Comparison of ENCODE assay signal across 19 cellular contexts in genomic region chr1:152026895-152027294, GRCh38. TPM values are rescaled to one million over a fixed set of nuclear protein-coding genes. Genes with fewer than 3 reads are reported as not detected.
DNase-seq lines count a peak whose midpoint lies in the region; ATAC-seq and TF ChIP-seq lines count a peak whose summit lies in the region.
"Had no signal": no experiment of that assay in that cellular context is flagged by ENCODE, and none has a peak within 500 bp of the region (broad histone marks: within the 10 kb centered on the region; RNA-seq: fewer than 3 reads in every experiment).

No MANE protein-coding gene starts in this region.

- H3K9me3 Mint-ChIP-seq in type B pancreatic cell: peaks cover 4% of the 10 kb centered on the region
- H3K9me3 Mint-ChIP-seq: CD8-positive, alpha-beta T cell; GM23338; HFFc6 had no signal

- no peak overlapping the region for H3K27ac Mint-ChIP-seq in type B pancreatic cell
- H3K27ac Mint-ChIP-seq: CD8-positive, alpha-beta T cell; GM23338; HFFc6 had no signal

- H3K9me3 ChIP-seq in RWPE2 (ENCODE audit: severe bottlenecking): no peaks in the 10 kb centered on the region
- H3K9me3 ChIP-seq in BE2C: no peaks in the 10 kb centered on the region
- H3K9me3 ChIP-seq: A549, Peyer's patch had no signal

- H3K27ac ChIP-seq in RWPE2 (ENCODE audit: poor library complexity, severe bottlenecking): peak overlapping the region; percentile 97
- H3K27ac ChIP-seq: A549, Peyer's patch had no signal

- no peak overlapping the region for H3K4me3 Mint-ChIP-seq in type B pancreatic cell
- H3K4me3 Mint-ChIP-seq: CD8-positive, alpha-beta T cell; GM23338; HFFc6 had no signal

- H3K4me1 Mint-ChIP-seq in type B pancreatic cell (ENCODE audit: unreplicated experiment): peaks cover 10% of the 10 kb centered on the region

- H3K27me3 Mint-ChIP-seq in type B pancreatic cell: peaks cover 4% of the 10 kb centered on the region

- H3K27me3 ChIP-seq in RWPE2 (ENCODE audit: insufficient read depth, poor library complexity, severe bottlenecking) (no peaks in the 10 kb centered on the region), BE2C (no peaks in the 10 kb centered on the region; the same call in none of the 2 replicates)
- H3K27me3 ChIP-seq: Peyer's patch had no signal

- H3K4me1 ChIP-seq in RWPE2 (ENCODE audit: insufficient read depth, poor library complexity, severe bottlenecking): peaks cover 51% of the 10 kb centered on the region
- H3K4me1 ChIP-seq in BE2C: no peaks in the 10 kb centered on the region; the same call in 1 of the 2 replicates
- H3K4me1 ChIP-seq: Peyer's patch had no signal

- ATAC-seq in RWPE2 (ENCODE audit: low read depth) (no peak), GM21737 (IDR thresholded peaks at IDR 0.05; ENCODE audit: unreplicated experiment) (no peak)
- ATAC-seq: A549; CD8-positive, alpha-beta T cell; GM23338 had no signal

- peaks cover 7% of the 10 kb centered on the region for H3K36me3 Mint-ChIP-seq in type B pancreatic cell

- H3K4me3 ChIP-seq in RWPE2 (ENCODE audit: severe bottlenecking): no peak overlapping the region
- no peak overlapping the region for H3K4me3 ChIP-seq in fibroblast of pulmonary artery (replicated peaks; ENCODE audit: low read depth, low read length)
- H3K4me3 ChIP-seq in BE2C (ENCODE audit: low read depth, low read length): no peak overlapping the region
- H3K4me3 ChIP-seq: A549, GM23338, Peyer's patch had no signal

- DNase-seq in A172 (ENCODE audit: low spot score): peak; percentile 57
- peak; percentile 74 for DNase-seq in ELR (ENCODE audit: low read depth)
- no peak for DNase-seq in RWPE2 (ENCODE audit: low spot score)
- DNase-seq in fibroblast of pulmonary artery (ENCODE audit: low read depth): peak; percentile 21
- no peak for DNase-seq in type B pancreatic cell (ENCODE audit: extremely low spot score, unreplicated experiment)
- no peak for DNase-seq in NCI-H146 treated with DMSO at 0.1 percent for 48 hours (lab: John Stamatoyannopoulos, UW; ENCODE audit: unreplicated experiment)
- DNase-seq in BE2C: no peak
- DNase-seq: CD8-positive, alpha-beta T cell; DMS79 treated with DMSO at 0.1 percent for 48 hours; HFFc6; NCI-H2029; NCI-H2171 treated with DMSO at 0.1 percent for 48 hours; NCI-H510A; NCI-H82; Peyer's patch; SHP77 treated with DMSO at 0.1 percent for 48 hours had no signal

- H3K36me3 ChIP-seq in RWPE2 (ENCODE audit: low read depth) (peaks cover 16% of the 10 kb centered on the region), BE2C (no peaks in the 10 kb centered on the region; the same call in 1 of the 2 replicates)

- TF ChIP-seq CTCF in RWPE2 (IDR thresholded peaks at IDR 0.05; ENCODE audit: poor library complexity, severe bottlenecking) (no peak), fibroblast of pulmonary artery (IDR thresholded peaks at IDR 0.05; ENCODE audit: low read length, missing control alignments) (no peak), type B pancreatic cell (conservative IDR thresholded peaks at IDR 0.05) (no peak), BE2C (IDR thresholded peaks at IDR 0.05; ENCODE audit: low read depth, low read length) (no peak)

RNA-seq across cellular contexts. Expression of gene S100A11, which starts 9.9 kb away (rescaled TPM):
- 517 and 658 TPM in 2 replicates for total RNA-seq in A172 (2014; rRNA removed; shearing (Covaris generic))
- 511 and 1,438 TPM in 2 replicates for total RNA-seq in type B pancreatic cell (ENCODE audit: low replicate concordance)
- 165 TPM for polyA plus RNA-seq in BE2C (2012; ENCODE audit: insufficient read depth, insufficient read length, low read depth)

RNA-seq across cellular contexts. Expression of gene S100A10, which starts 33.2 kb away (rescaled TPM):
- 760 and 801 TPM in 2 replicates for total RNA-seq in A172 (2014; rRNA removed; shearing (Covaris generic))
- total RNA-seq in type B pancreatic cell (ENCODE audit: low replicate concordance): 316 and 1,258 TPM in 2 replicates
- polyA plus RNA-seq in BE2C (2012; ENCODE audit: insufficient read depth, insufficient read length, low read depth): not detected

Comparison
In these comparisons a context has a peak if more than half of its experiments do, and no peak if none do; other contexts are left out.
1. DNase-seq: peak in A172 (single experiment), ELR (single experiment) and fibroblast of pulmonary artery (single experiment); none in RWPE2 (single experiment), type B pancreatic cell (single experiment), NCI-H146 treated with DMSO at 0.1 percent for 48 hours (single experiment) and BE2C (single experiment).